ENCODE assay signal across 23 cellular contexts in genomic region chr10:96846395-96846794, GRCh38.
"Had no signal": no experiment of that assay in that cellular context is flagged by ENCODE, and none has a peak within 500 bp of the region (broad histone marks: within the 10 kb centered on the region; RNA-seq: fewer than 3 reads in every experiment).

No MANE protein-coding gene starts in this region.

- H3K27me3 ChIP-seq: cardiac muscle cell, gastrocnemius medialis, heart right ventricle, tibial nerve, vagina had no signal

- H3K9me3 ChIP-seq: gastrocnemius medialis, heart right ventricle, tibial nerve, vagina had no signal

- H3K36me3 ChIP-seq: cardiac muscle cell, gastrocnemius medialis, heart right ventricle, tibial nerve, vagina had no signal

- H3K4me3 ChIP-seq: cardiac muscle cell, gastrocnemius medialis, heart right ventricle, tibial nerve, vagina had no signal

- H3K27me3 Mint-ChIP-seq: activated CD4-positive, alpha-beta T cell treated with anti-CD3 and anti-CD28 coated beads, Interleukin-2, amount 10 ng/mL, durations not matched to agents 7 days and 5 days; activated naive CD4-positive, alpha-beta T cell treated with anti-CD3 and anti-CD28 coated beads, Interleukin-2, amount 10 ng/mL, durations not matched to agents 7 days and 5 days; stimulated activated naive CD8-positive, alpha-beta T cell treated with anti-CD3 and anti-CD28 coated beads, Interleukin-15, Interleukin-2, amounts not matched to agents 100 ng/mL and 50 ng/mL, for 24 hours; T-cell had no signal

- H3K27ac ChIP-seq: cardiac muscle cell, heart right ventricle, tibial nerve, vagina had no signal

- H3K27ac Mint-ChIP-seq: activated CD4-positive, alpha-beta T cell treated with anti-CD3 and anti-CD28 coated beads, Interleukin-2, amount 10 ng/mL, durations not matched to agents 7 days and 5 days; activated CD8-positive, alpha-beta T cell treated with anti-CD3 and anti-CD28 coated beads, Interleukin-2, amount 10 ng/mL, durations not matched to agents 7 days and 5 days; activated naive CD4-positive, alpha-beta T cell treated with anti-CD3 and anti-CD28 coated beads, Interleukin-2, amount 10 ng/mL, durations not matched to agents 7 days and 5 days; nephron; stimulated activated naive CD8-positive, alpha-beta T cell treated with anti-CD3 and anti-CD28 coated beads, Interleukin-15, Interleukin-2, amounts not matched to agents 100 ng/mL and 50 ng/mL, for 24 hours; T-cell had no signal

- DNase-seq: activated CD4-positive, alpha-beta T cell treated with anti-CD3 and anti-CD28 coated beads, Interleukin-2, amount 10 ng/mL, durations not matched to agents 7 days and 5 days; activated CD8-positive, alpha-beta T cell treated with anti-CD3 and anti-CD28 coated beads, Interleukin-2, amount 10 ng/mL, durations not matched to agents 7 days and 5 days; activated effector memory CD4-positive, alpha-beta T cell treated with Interleukin-2 at 50 U/mL for 16 hours; activated naive CD4-positive, alpha-beta T cell treated with anti-CD3 and anti-CD28 coated beads, Interleukin-2, amount 10 ng/mL, durations not matched to agents 7 days and 5 days; activated T-cell treated with anti-CD3 and anti-CD28 coated beads, Interleukin-2, amount 50 U/mL, for 4 hours; dermis blood vessel endothelial cell; effector memory CD4-positive, alpha-beta T cell; gastrocnemius medialis; heart right ventricle; kidney glomerular epithelial cell; left ventricle myocardium superior; retina; stimulated activated CD4-positive, alpha-beta T cell treated with anti-CD3 and anti-CD28 coated beads, Interleukin-12 subunit alpha, Interleukin-12 subunit beta, amount 100 ng/mL, for 4 hours; stimulated activated CD4-positive, alpha-beta T cell treated with anti-CD3 and anti-CD28 coated beads, Interleukin-1b, Interleukin-23, amount 100 ng/mL, for 48 hours; T-cell; T1000 had no signal

- ATAC-seq: activated CD4-positive, CD25-positive, alpha-beta regulatory T cell treated with anti-CD3 and anti-CD28 coated beads, Interleukin-2, amount 50 U/mL, for 24 hours; activated CD8-positive, alpha-beta T cell treated with anti-CD3 and anti-CD28 coated beads, Interleukin-2, amount 10 ng/mL, durations not matched to agents 7 days and 5 days; activated T-cell treated with anti-CD3 and anti-CD28 coated beads, Interleukin-2, amount 50 U/mL, for 4 hours; heart right ventricle; left ventricle myocardium superior; SK-N-SH treated with all-trans-retinoic acid at 6 μM for 48 hours; T-cell had no signal

- H3K9me3 Mint-ChIP-seq: activated CD4-positive, alpha-beta T cell treated with anti-CD3 and anti-CD28 coated beads, Interleukin-2, amount 10 ng/mL, durations not matched to agents 7 days and 5 days; activated naive CD4-positive, alpha-beta T cell treated with anti-CD3 and anti-CD28 coated beads, Interleukin-2, amount 10 ng/mL, durations not matched to agents 7 days and 5 days; activated T-cell treated with anti-CD3 and anti-CD28 coated beads, Interleukin-2, amount 50 U/mL, for 4 hours; nephron; stimulated activated naive CD8-positive, alpha-beta T cell treated with anti-CD3 and anti-CD28 coated beads, Interleukin-15, Interleukin-2, amounts not matched to agents 100 ng/mL and 50 ng/mL, for 24 hours; T-cell had no signal

- H3K4me3 Mint-ChIP-seq: activated CD4-positive, alpha-beta T cell treated with anti-CD3 and anti-CD28 coated beads, Interleukin-2, amount 10 ng/mL, durations not matched to agents 7 days and 5 days; activated CD8-positive, alpha-beta T cell treated with anti-CD3 and anti-CD28 coated beads, Interleukin-2, amount 10 ng/mL, durations not matched to agents 7 days and 5 days; activated naive CD4-positive, alpha-beta T cell treated with anti-CD3 and anti-CD28 coated beads, Interleukin-2, amount 10 ng/mL, durations not matched to agents 7 days and 5 days; activated T-cell treated with anti-CD3 and anti-CD28 coated beads, Interleukin-2, amount 50 U/mL, for 4 hours; nephron; stimulated activated naive CD8-positive, alpha-beta T cell treated with anti-CD3 and anti-CD28 coated beads, Interleukin-15, Interleukin-2, amounts not matched to agents 100 ng/mL and 50 ng/mL, for 24 hours; T-cell had no signal
